16 cellular contexts compared by ENCODE assay signal in genomic region chr11:87368876-87369480, GRCh38.
A peak's percentile ranks its signal among the peaks of the same experiment; 100 is the strongest.
DNase-seq lines count a peak whose midpoint lies in the region.
"Had no signal": no experiment of that assay in that cellular context is flagged by ENCODE, and none has a peak within 500 bp of the region (broad histone marks: within the 10 kb centered on the region; RNA-seq: fewer than 3 reads in every experiment).

No MANE protein-coding gene starts in this region.

- H3K79me1 ChIP-seq in neuronal stem cell (ENCODE audit: low read depth, low read length): no peaks in the 10 kb centered on the region

- no peak overlapping the region for H4K8ac ChIP-seq in neuronal stem cell (ENCODE audit: low read depth, low read length)

- peak overlapping the region in 1 of 2 donors; percentile 4 for H3K4me3 ChIP-seq in neuronal stem cell (ENCODE audit: low read length in 2 of 2)
- H3K4me3 ChIP-seq: body of pancreas, prostate gland had no signal

- H3K18ac ChIP-seq in neuronal stem cell (ENCODE audit: low read length): peak overlapping the region; percentile 11

- no peak overlapping the region for H2BK120ac ChIP-seq in neuronal stem cell (ENCODE audit: low read depth, low read length)

- no CpG with 5 or more reads among the region's 5 CpGs for WGBS in neuronal stem cell (ENCODE audit: extremely low coverage in 2 of 2, insufficient read length in 2 of 2, insufficient replicate concordance in 1 of 2), 2 donors

- no peak overlapping the region for H3K4ac ChIP-seq in neuronal stem cell (ENCODE audit: low read length)

- H3K23ac ChIP-seq in neuronal stem cell (ENCODE audit: low read depth, low read length, poor library complexity): no peak overlapping the region

- no peak overlapping the region for H3K4me2 ChIP-seq in neuronal stem cell (ENCODE audit: insufficient read depth, low read length, poor library complexity, severe bottlenecking)

- H3K9me3 ChIP-seq in neuronal stem cell (replicated peaks in 1 of 2; ENCODE audit: control insufficient read depth in 2 of 2, insufficient read depth in 1 of 2, low read depth in 1 of 2, low read length in 2 of 2): no peaks in the 10 kb centered on the region
- H3K9me3 ChIP-seq: body of pancreas, prostate gland had no signal

- no peaks in the 10 kb centered on the region for H3K36me3 ChIP-seq in neuronal stem cell (replicated peaks in 1 of 2; ENCODE audit: control insufficient read depth in 2 of 2, insufficient read depth in 2 of 2, low read length in 2 of 2)
- H3K36me3 ChIP-seq: prostate gland had no signal

- no peak overlapping the region for H4K91ac ChIP-seq in neuronal stem cell (ENCODE audit: low read depth, low read length, poor library complexity)

- no peak overlapping the region for H2BK15ac ChIP-seq in neuronal stem cell (ENCODE audit: low read length)

- peak; percentile 5 for DNase-seq in NCI-H82 (lab: John Stamatoyannopoulos, UW)
- DNase-seq in NCI-H82 treated with DMSO at 0.1 percent for 48 hours (lab: John Stamatoyannopoulos, UW; ENCODE audit: unreplicated experiment): no peak
- DNase-seq in NCI-H526 (lab: John Stamatoyannopoulos, UW): peak; percentile 41 to 46
- peak; percentile 27 for DNase-seq in epithelial cell of prostate (ENCODE audit: low read depth, low spot score)
- no peak for DNase-seq in neuronal stem cell (ENCODE audit: low spot score)
- no peak for DNase-seq in NCI-H2227 treated with DMSO at 0.1 percent for 48 hours (lab: John Stamatoyannopoulos, UW)
- DNase-seq in GM19238 (ENCODE audit: insufficient read length, low spot score): no peak
- no peak for DNase-seq in GM19240 (ENCODE audit: insufficient read length, low spot score)
- DNase-seq: activated CD4-positive, alpha-beta T cell treated with anti-CD3 and anti-CD28 coated beads, Interleukin-2, amount 50 U/mL, for 48 hours; body of pancreas; IMR-90; NCI-H2029 treated with DMSO at 0.1 percent for 48 hours; RPMI8226; stimulated activated CD4-positive, alpha-beta T cell treated with anti-CD3 and anti-CD28 coated beads, Interleukin-2, amount 100 ng/mL, for 24 hours; stimulated activated naive B cell treated with anti-CD40 and anti-IgM and Interleukin-4, amounts not matched to agents 10 μg/mL and 1 μg/mL and 100 μg/mL, for 72 hours had no signal

- no peak overlapping the region for H2BK5ac ChIP-seq in neuronal stem cell (ENCODE audit: low read length)

- H3K9ac ChIP-seq in neuronal stem cell (ENCODE audit: low read depth, low read length, poor library complexity): no peak overlapping the region

- no peaks in the 10 kb centered on the region for H3K27me3 ChIP-seq in neuronal stem cell (ENCODE audit: control insufficient read depth in 3 of 3, insufficient read depth in 3 of 3, low read depth in 1 of 3, low read length in 3 of 3)
- H3K27me3 ChIP-seq: body of pancreas had no signal

- H3K27ac ChIP-seq in epithelial cell of prostate (peak overlapping the region; percentile 4), neuronal stem cell (replicated peaks; ENCODE audit: low read length) (no peak overlapping the region)
- H3K27ac ChIP-seq: body of pancreas, prostate gland had no signal

- H2AK5ac ChIP-seq in neuronal stem cell (ENCODE audit: low read depth, low read length): no peak overlapping the region

- H3K4me1 ChIP-seq in neuronal stem cell (ENCODE audit: control insufficient read depth in 2 of 2, insufficient read depth in 1 of 2, low read depth in 1 of 2, low read length in 2 of 2): peaks cover 0 to 8% of the 10 kb centered on the region in 2 donors
- H3K4me1 ChIP-seq: body of pancreas, prostate gland had no signal

- no peak overlapping the region for H3K14ac ChIP-seq in neuronal stem cell (ENCODE audit: low read length)

- no peak overlapping the region for H2AFZ ChIP-seq in neuronal stem cell (ENCODE audit: low read length)

- no peak overlapping the region for H2BK12ac ChIP-seq in neuronal stem cell (ENCODE audit: low read length)

Comparison
In these comparisons a context has a peak if more than half of its experiments do, and no peak if none do; other contexts are left out.
1. DNase-seq: peak in NCI-H82 (single experiment), NCI-H526 (2 of 2) and epithelial cell of prostate (single experiment); none in NCI-H82 treated with DMSO at 0.1 percent for 48 hours (single experiment), neuronal stem cell (single experiment), NCI-H2227 treated with DMSO at 0.1 percent for 48 hours (single experiment), GM19238 (single experiment) and GM19240 (single experiment).